13 cellular contexts compared by ENCODE assay signal in genomic region chr12:80938397-80938796, GRCh38. TPM values are rescaled to one million over a fixed set of nuclear protein-coding genes. Genes with fewer than 3 reads are reported as not detected.
A peak's percentile ranks its signal among the peaks of the same experiment; 100 is the strongest.
DNase-seq lines count a peak whose midpoint lies in the region; FAIRE-seq and TF ChIP-seq lines count a peak whose summit lies in the region.
"Had no signal": no experiment of that assay in that cellular context is flagged by ENCODE, and none has a peak within 500 bp of the region (broad histone marks: within the 10 kb centered on the region; RNA-seq: fewer than 3 reads in every experiment).

No MANE protein-coding gene starts in this region.

- H3K36me3 ChIP-seq in H1 (ENCODE audit: control insufficient read depth in 2 of 4, insufficient read depth in 4 of 4, low read length in 3 of 4): no peaks in the 10 kb centered on the region
- no peaks in the 10 kb centered on the region for H3K36me3 ChIP-seq in PC-9 (ENCODE audit: low read depth)
- H3K36me3 ChIP-seq in uterus: no peaks in the 10 kb centered on the region

- TF ChIP-seq EP300 in H1 (IDR thresholded peaks at IDR 0.05; ENCODE audit: borderline replicate concordance in 1 of 2, low read depth in 2 of 2, low read length in 2 of 2): no peak

- H2BK20ac ChIP-seq in H1 (ENCODE audit: low read length): no peak overlapping the region

- H3K9ac ChIP-seq in H1 (replicated peaks in 1 of 4; ENCODE audit: extremely low read depth in 1 of 4, low read depth in 3 of 4, low read length in 3 of 4): no peak overlapping the region

- H3K4me3 Mint-ChIP-seq in HFFc6 (peak overlapping the region; percentile 98), neural crest cell (peak overlapping the region; percentile 66)
- H3K4me3 Mint-ChIP-seq: activated naive CD8-positive, alpha-beta T cell; CD4-positive, CD25-positive, alpha-beta regulatory T cell had no signal

- H3K4me2 ChIP-seq in H1 (ENCODE audit: insufficient read depth in 1 of 2, low read depth in 2 of 2, low read length in 2 of 2) (peak overlapping the region; percentile 75 to 79), PC-9 (no peak overlapping the region)

- no peaks in the 10 kb centered on the region for H3K36me3 Mint-ChIP-seq in HFFc6 (ENCODE audit: low read depth)
- H3K36me3 Mint-ChIP-seq in neural crest cell (ENCODE audit: low read depth): no peaks in the 10 kb centered on the region
- H3K36me3 Mint-ChIP-seq: activated naive CD8-positive, alpha-beta T cell; CD4-positive, CD25-positive, alpha-beta regulatory T cell had no signal

- no peak for TF ChIP-seq RAD21 in H1 (IDR thresholded peaks at IDR 0.05 in 1 of 2, conservative IDR thresholded peaks at IDR 0.05 in 1 of 2; ENCODE audit: low read depth in 2 of 2, low read length in 2 of 2)

- H2AFZ ChIP-seq in H1 (ENCODE audit: low read length) (no peak overlapping the region), PC-9 (no peak overlapping the region)

- peak overlapping the region; percentile 24; the same call in 1 of the 2 replicates for H3K27ac Mint-ChIP-seq in HFFc6
- H3K27ac Mint-ChIP-seq in neural crest cell (ENCODE audit: unreplicated experiment): no peak overlapping the region
- H3K27ac Mint-ChIP-seq: activated naive CD8-positive, alpha-beta T cell had no signal

- H3F3A ChIP-seq in PC-9 (ENCODE audit: insufficient read depth, low read depth): no peaks in the 10 kb centered on the region

- TF ChIP-seq POLR2A in H1 (IDR thresholded peaks at IDR 0.05; ENCODE audit: control extremely low read depth in 1 of 2, low read depth in 2 of 2, low read length in 2 of 2) (no peak), uterus (IDR thresholded peaks at IDR 0.05) (no peak)

- H3K4me1 Mint-ChIP-seq in HFFc6 (ENCODE audit: low read depth) (peaks cover 59% of the 10 kb centered on the region), neural crest cell (peaks cover 8% of the 10 kb centered on the region)

- H4K20me1 ChIP-seq in H1 (replicated peaks in 1 of 2; ENCODE audit: control insufficient read depth in 1 of 2, insufficient read depth in 2 of 2, low read length in 2 of 2) (no peaks in the 10 kb centered on the region), PC-9 (ENCODE audit: insufficient read depth) (no peaks in the 10 kb centered on the region)

- H3K56ac ChIP-seq in H1 (replicated peaks; ENCODE audit: insufficient read length, low read depth, low read length): no peak overlapping the region

- H3K27me3 Mint-ChIP-seq in HFFc6 (ENCODE audit: insufficient read depth) (peaks cover 2% of the 10 kb centered on the region), neural crest cell (ENCODE audit: low read depth) (peaks cover 44% of the 10 kb centered on the region)

- no peak overlapping the region for H3K18ac ChIP-seq in H1 (ENCODE audit: extremely low read depth, low read length)

- H3K79me2 ChIP-seq in H1 (ENCODE audit: control insufficient read depth in 1 of 2, insufficient read depth in 2 of 2, low read length in 2 of 2): peaks cover 0 to 7% of the 10 kb centered on the region in 2 experiments; a peak in 1 of 4 replicates
- no peaks in the 10 kb centered on the region for H3K79me2 ChIP-seq in PC-9 (ENCODE audit: low read depth)

- no peak overlapping the region for H3K14ac ChIP-seq in H1 (ENCODE audit: insufficient read length)

- WGBS in H1 (ENCODE audit: extremely low coverage in 1 of 2, insufficient coverage in 1 of 2, insufficient read length in 1 of 2, insufficient replicate concordance in 2 of 2, low coverage in 1 of 2, low lambda C conversion rate in 2 of 2, missing lambda C conversion rate in 1 of 2), 2 experiments: 43% methylated on average over 7 of the region's 7 CpGs; no CpG with 5 or more reads in 1 of the 2 experiments

- DNase-seq in GM18507 (ENCODE audit: extremely low spot score, insufficient read length, low read depth) (no peak), HFFc6 (no peak), H1 (ENCODE audit: low read depth in 1 of 2, low spot score in 2 of 2) (no peak), neural crest cell (ENCODE audit: low read depth, low spot score) (no peak), DMS53 treated with DMSO at 0.1 percent for 48 hours (lab: John Stamatoyannopoulos, UW; ENCODE audit: unreplicated experiment) (no peak), PC-9 (no peak), uterus (no peak), HuH-7.5 (ENCODE audit: low spot score) (no peak)
- DNase-seq: CD4-positive, CD25-positive, alpha-beta regulatory T cell; NCI-H226 had no signal

- TF ChIP-seq CTCF in HFFc6 (IDR thresholded peaks at IDR 0.05): no peak
- no peak for TF ChIP-seq CTCF in H1 (IDR thresholded peaks at IDR 0.05; ENCODE audit: control extremely low read depth in 1 of 3, insufficient read depth in 1 of 3, low read depth in 1 of 3, low read length in 3 of 3)
- TF ChIP-seq CTCF in neural crest cell (conservative IDR thresholded peaks at IDR 0.05): no peak
- TF ChIP-seq CTCF in PC-9 (conservative IDR thresholded peaks at IDR 0.05): no peak
- TF ChIP-seq CTCF in uterus (IDR thresholded peaks at IDR 0.05): no peak

- peaks cover 3% of the 10 kb centered on the region; the same call in 1 of the 2 replicates for H3K23me2 ChIP-seq in H1 (ENCODE audit: low read depth, low read length)

- intact Hi-C loops in PC-9 (cut with micrococcal nuclease; ENCODE audit: unreplicated experiment) (loop anchor here (10.0 kb wide), 1 partner anchor 104 kb away; no protein-coding TSS in a partner anchor), uterus (cut with DNase I; ENCODE audit: low total_unique reads) (no loop called here)

- H3K4ac ChIP-seq in H1 (replicated peaks; ENCODE audit: insufficient read length, low read depth, low read length): no peak overlapping the region

- CTCF ChIA-PET in H1 (lab: Charles Lee; ENCODE audit: partially characterized antibody) (interaction anchor here (0.6 kb wide), 1 partner anchor 283 kb away, joined by 3 read pairs; no protein-coding TSS in a partner anchor), PC-9 (lab: Charles Lee) (no interaction called here)

- H2BK15ac ChIP-seq in H1 (ENCODE audit: low read length): no peak overlapping the region

- peaks cover 0 to 9% (median 5%) of the 10 kb centered on the region in 4 experiments; a peak in 3 of 7 replicates for H3K4me1 ChIP-seq in H1 (replicated peaks in 1 of 4; ENCODE audit: control insufficient read depth in 3 of 4, insufficient read depth in 4 of 4, low read length in 3 of 4)
- no peaks in the 10 kb centered on the region for H3K4me1 ChIP-seq in PC-9 (replicated peaks; ENCODE audit: insufficient read depth)
- H3K4me1 ChIP-seq in uterus: no peaks in the 10 kb centered on the region

- peak; percentile 74 for FAIRE-seq in GM18507 (lab: Jason Lieb, UNC)
- FAIRE-seq in H1 (lab: Jason Lieb, UNC): peak; percentile 52
- FAIRE-seq: colon had no signal

- H3K27ac ChIP-seq in H1 (ENCODE audit: low read depth, low read length): no peak overlapping the region
- no peak overlapping the region for H3K27ac ChIP-seq in PC-9
- H3K27ac ChIP-seq in uterus: no peak overlapping the region

- no peaks in the 10 kb centered on the region for H3K9me3 ChIP-seq in H1 (ENCODE audit: insufficient read depth in 2 of 2, low read depth in 1 of 2, low read length in 1 of 2)
- no peaks in the 10 kb centered on the region for H3K9me3 ChIP-seq in PC-9 (ENCODE audit: insufficient read depth, low read depth)
- H3K9me3 ChIP-seq in uterus: no peaks in the 10 kb centered on the region

- H3K27me3 ChIP-seq in H1 (replicated peaks in 1 of 4; ENCODE audit: control insufficient read depth in 3 of 4, extremely low read depth in 1 of 4, insufficient read depth in 3 of 4, low read length in 3 of 4) (no peaks in the 10 kb centered on the region; a peak in 1 of 7 replicates), PC-9 (ENCODE audit: insufficient read depth, low read depth) (peaks cover 9% of the 10 kb centered on the region), uterus (no peaks in the 10 kb centered on the region)

- H4K8ac ChIP-seq in H1 (ENCODE audit: extremely low read depth, insufficient read depth, low read length): no peak overlapping the region

- H2BK5ac ChIP-seq in H1 (ENCODE audit: low read depth, low read length): no peak overlapping the region

- H3K9me2 ChIP-seq in PC-9 (ENCODE audit: insufficient read depth): no peaks in the 10 kb centered on the region

- POLR2A ChIA-PET in H1 (lab: Charles Lee; ENCODE audit: partially characterized antibody) (no interaction called here), PC-9 (lab: Charles Lee; ENCODE audit: unreplicated experiment) (no interaction called here)

- no peaks in the 10 kb centered on the region for H3K79me1 ChIP-seq in H1 (ENCODE audit: low read depth, low read length)

- no peak overlapping the region for H2BK120ac ChIP-seq in H1 (replicated peaks; ENCODE audit: low read depth, low read length)

- no peak overlapping the region for H2BK12ac ChIP-seq in H1 (ENCODE audit: low read depth, low read length)

- no peak overlapping the region for H2AK5ac ChIP-seq in H1 (ENCODE audit: low read depth, low read length)

- H4K91ac ChIP-seq in H1 (replicated peaks; ENCODE audit: insufficient read length, low read length): no peak overlapping the region

- BruUV-seq in PC-9 (replicated peaks; lab: Mats Ljungman, UMichigan): no TSS peak

- H3K9me3 Mint-ChIP-seq in HFFc6 (no peaks in the 10 kb centered on the region), neural crest cell (no peaks in the 10 kb centered on the region)

- H3K23ac ChIP-seq in H1 (ENCODE audit: insufficient read length): no peak overlapping the region

- H4K5ac ChIP-seq in H1 (ENCODE audit: insufficient read length, low read depth, low read length): no peak overlapping the region

- H3K4me3 ChIP-seq in H1 (ENCODE audit: extremely low read depth in 1 of 4, insufficient read depth in 2 of 4, low read depth in 3 of 4, low read length in 4 of 4): peak overlapping the region in 2 of 4 experiments; percentile 66 to 98; a peak in 5 of 8 replicates
- H3K4me3 ChIP-seq in PC-9: no peak overlapping the region
- peak overlapping the region in 1 of 2 donors; percentile 77 for H3K4me3 ChIP-seq in uterus

TF ChIP-seq in H1, 55 proteins besides CTCF, POLR2A, EP300 and RAD21 (continues in another document):
- TF ChIP-seq POLR2AphosphoS5 (IDR thresholded peaks at IDR 0.05; ENCODE audit: low read depth, low read length) (no peak), PHF8 (conservative IDR thresholded peaks at IDR 0.05; ENCODE audit: low read depth, low read length) (no peak), BCL11A (IDR thresholded peaks at IDR 0.05; ENCODE audit: low read depth in 2 of 2, low read length in 2 of 2) (no peak), SP4 (IDR thresholded peaks at IDR 0.05; ENCODE audit: low read length) (no peak)

RNA-seq across cellular contexts. Expression of gene LIN7A, which starts 0.7 kb away (rescaled TPM):
- 10 to 100 TPM; 13.4 to 24.2 (median 23.0) TPM for total RNA-seq in HFFc6 (2021; fragmentation: NEBNext Ultra II Directional; extraction: Animal tissue kit (Norgen Biotek cat#: 25700))
- 17.8 and 22.0 TPM in 2 replicates for total RNA-seq in H1 (2021; fragmentation: NEBNext Ultra II Directional; extraction: Animal tissue kit (Norgen Biotek cat#: 25700))
- 5.0 and 5.8 TPM in 2 replicates for polyA plus RNA-seq in H1 (2011; rRNA removed)
- 10.2 TPM for polyA plus RNA-seq in H1 (2011; cell fraction: cytosol; rRNA removed)
- 7.4 TPM for polyA plus RNA-seq in H1 (2011; cell fraction: nucleus; rRNA removed)
- polyA plus RNA-seq in H1 (2012, experiment 1 of 2): 12.2 to 16.0 TPM (median 12.7 TPM) in 4 replicates
- 0.63 TPM for polyA plus RNA-seq in H1 (2012, experiment 2 of 2)
- 5.7 TPM for polyA plus RNA-seq in H1 (2013, experiment 1 of 2)
- polyA plus RNA-seq in H1 (2013, experiment 2 of 2): 5.2 TPM
- polyA minus RNA-seq in H1 (2011; rRNA and poly(A)+ RNA removed): 19.1 and 26.0 TPM in 2 replicates
- 6.0 TPM for polyA minus RNA-seq in H1 (2011; cell fraction: cytosol; rRNA and poly(A)+ RNA removed)
- polyA minus RNA-seq in H1 (2011; cell fraction: nucleus; rRNA and poly(A)+ RNA removed): 34.5 TPM
- total RNA-seq in neural crest cell (5.8 and 6.2 TPM in 2 replicates), PC-9 (2021) (not detected in 2 replicates), uterus (10 to 100 TPM; 10.2 to 31.2 (median 16.5) TPM)
- total RNA-seq: MCF 10A had no signal
